Comparison of ENCODE assay signal across 1 cellular context in the genomic region with DNA sequence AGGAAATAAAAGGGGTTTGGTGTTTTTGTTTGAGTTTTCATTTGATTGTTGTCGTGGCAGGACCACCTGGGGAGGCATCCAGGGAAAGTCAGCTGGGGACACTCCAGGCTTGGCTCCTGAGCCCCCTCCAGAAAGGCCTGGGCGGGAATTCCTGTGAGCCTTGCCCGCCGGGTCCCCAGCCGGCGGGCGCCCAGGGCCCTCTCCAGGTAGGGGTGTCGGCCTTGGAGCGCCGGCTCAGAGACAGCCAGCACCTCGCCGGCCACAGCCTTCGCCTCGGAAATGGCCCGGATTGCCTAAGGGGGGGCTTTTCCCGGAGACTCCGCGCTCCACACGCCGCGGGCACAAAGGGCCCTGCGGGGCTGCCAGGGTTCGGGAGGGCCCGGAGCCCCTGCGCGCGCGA.
TF ChIP-seq lines count a peak whose summit lies in the region.

No MANE protein-coding gene starts in this region.

TF ChIP-seq in GM12878, 131 proteins besides CTCF, POLR2A, EP300 and RAD21:
- TF ChIP-seq, protein P1, sequence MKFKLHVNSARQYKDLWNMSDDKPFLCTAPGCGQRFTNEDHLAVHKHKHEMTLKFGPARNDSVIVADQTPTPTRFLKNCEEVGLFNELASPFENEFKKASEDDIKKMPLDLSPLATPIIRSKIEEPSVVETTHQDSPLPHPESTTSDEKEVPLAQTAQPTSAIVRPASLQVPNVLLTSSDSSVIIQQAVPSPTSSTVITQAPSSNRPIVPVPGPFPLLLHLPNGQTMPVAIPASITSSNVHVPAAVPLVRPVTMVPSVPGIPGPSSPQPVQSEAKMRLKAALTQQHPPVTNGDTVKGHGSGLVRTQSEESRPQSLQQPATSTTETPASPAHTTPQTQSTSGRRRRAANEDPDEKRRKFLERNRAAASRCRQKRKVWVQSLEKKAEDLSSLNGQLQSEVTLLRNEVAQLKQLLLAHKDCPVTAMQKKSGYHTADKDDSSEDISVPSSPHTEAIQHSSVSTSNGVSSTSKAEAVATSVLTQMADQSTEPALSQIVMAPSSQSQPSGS (IDR thresholded peaks at IDR 0.05; ENCODE audit: low read length), result no peak
- TF ChIP-seq, protein P2, sequence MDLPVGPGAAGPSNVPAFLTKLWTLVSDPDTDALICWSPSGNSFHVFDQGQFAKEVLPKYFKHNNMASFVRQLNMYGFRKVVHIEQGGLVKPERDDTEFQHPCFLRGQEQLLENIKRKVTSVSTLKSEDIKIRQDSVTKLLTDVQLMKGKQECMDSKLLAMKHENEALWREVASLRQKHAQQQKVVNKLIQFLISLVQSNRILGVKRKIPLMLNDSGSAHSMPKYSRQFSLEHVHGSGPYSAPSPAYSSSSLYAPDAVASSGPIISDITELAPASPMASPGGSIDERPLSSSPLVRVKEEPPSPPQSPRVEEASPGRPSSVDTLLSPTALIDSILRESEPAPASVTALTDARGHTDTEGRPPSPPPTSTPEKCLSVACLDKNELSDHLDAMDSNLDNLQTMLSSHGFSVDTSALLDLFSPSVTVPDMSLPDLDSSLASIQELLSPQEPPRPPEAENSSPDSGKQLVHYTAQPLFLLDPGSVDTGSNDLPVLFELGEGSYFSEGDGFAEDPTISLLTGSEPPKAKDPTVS (IDR thresholded peaks at IDR 0.05; ENCODE audit: low read depth, low read length), result no peak
- TF ChIP-seq RBBP5 (conservative IDR thresholded peaks at IDR 0.05), result no peak
- TF ChIP-seq LARP7 (IDR thresholded peaks at IDR 0.05), result no peak
- TF ChIP-seq MYB (IDR thresholded peaks at IDR 0.05; ENCODE audit: borderline replicate concordance, low read depth, low read length), result no peak
- no peak for TF ChIP-seq POU2F2 (IDR thresholded peaks at IDR 0.05; ENCODE audit: borderline replicate concordance, low read depth, low read length)
- no peak for TF ChIP-seq EGR1 (IDR thresholded peaks at IDR 0.05; ENCODE audit: borderline replicate concordance in 1 of 2, low read depth in 2 of 2, low read length in 2 of 2)
- TF ChIP-seq SPI1 (IDR thresholded peaks at IDR 0.05; ENCODE audit: borderline replicate concordance, insufficient read depth, low read depth, low read length), result no peak
- TF ChIP-seq, protein P3, sequence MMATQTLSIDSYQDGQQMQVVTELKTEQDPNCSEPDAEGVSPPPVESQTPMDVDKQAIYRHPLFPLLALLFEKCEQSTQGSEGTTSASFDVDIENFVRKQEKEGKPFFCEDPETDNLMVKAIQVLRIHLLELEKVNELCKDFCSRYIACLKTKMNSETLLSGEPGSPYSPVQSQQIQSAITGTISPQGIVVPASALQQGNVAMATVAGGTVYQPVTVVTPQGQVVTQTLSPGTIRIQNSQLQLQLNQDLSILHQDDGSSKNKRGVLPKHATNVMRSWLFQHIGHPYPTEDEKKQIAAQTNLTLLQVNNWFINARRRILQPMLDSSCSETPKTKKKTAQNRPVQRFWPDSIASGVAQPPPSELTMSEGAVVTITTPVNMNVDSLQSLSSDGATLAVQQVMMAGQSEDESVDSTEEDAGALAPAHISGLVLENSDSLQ (IDR thresholded peaks at IDR 0.05), result no peak
- no peak for TF ChIP-seq TCF12 (IDR thresholded peaks at IDR 0.05; ENCODE audit: low read depth, low read length)
- no peak for TF ChIP-seq STAT1 (conservative IDR thresholded peaks at IDR 0.05)
- no peak for TF ChIP-seq RFX5 (IDR thresholded peaks at IDR 0.05; ENCODE audit: low read depth, low read length)
- TF ChIP-seq SREBF2 (IDR thresholded peaks at IDR 0.05; ENCODE audit: low read length), result no peak
- TF ChIP-seq POLR2AphosphoS2 (IDR thresholded peaks at IDR 0.05; ENCODE audit: low read depth, low read length), result no peak
- TF ChIP-seq JUNB (IDR thresholded peaks at IDR 0.05), result no peak
- TF ChIP-seq, protein P4, sequence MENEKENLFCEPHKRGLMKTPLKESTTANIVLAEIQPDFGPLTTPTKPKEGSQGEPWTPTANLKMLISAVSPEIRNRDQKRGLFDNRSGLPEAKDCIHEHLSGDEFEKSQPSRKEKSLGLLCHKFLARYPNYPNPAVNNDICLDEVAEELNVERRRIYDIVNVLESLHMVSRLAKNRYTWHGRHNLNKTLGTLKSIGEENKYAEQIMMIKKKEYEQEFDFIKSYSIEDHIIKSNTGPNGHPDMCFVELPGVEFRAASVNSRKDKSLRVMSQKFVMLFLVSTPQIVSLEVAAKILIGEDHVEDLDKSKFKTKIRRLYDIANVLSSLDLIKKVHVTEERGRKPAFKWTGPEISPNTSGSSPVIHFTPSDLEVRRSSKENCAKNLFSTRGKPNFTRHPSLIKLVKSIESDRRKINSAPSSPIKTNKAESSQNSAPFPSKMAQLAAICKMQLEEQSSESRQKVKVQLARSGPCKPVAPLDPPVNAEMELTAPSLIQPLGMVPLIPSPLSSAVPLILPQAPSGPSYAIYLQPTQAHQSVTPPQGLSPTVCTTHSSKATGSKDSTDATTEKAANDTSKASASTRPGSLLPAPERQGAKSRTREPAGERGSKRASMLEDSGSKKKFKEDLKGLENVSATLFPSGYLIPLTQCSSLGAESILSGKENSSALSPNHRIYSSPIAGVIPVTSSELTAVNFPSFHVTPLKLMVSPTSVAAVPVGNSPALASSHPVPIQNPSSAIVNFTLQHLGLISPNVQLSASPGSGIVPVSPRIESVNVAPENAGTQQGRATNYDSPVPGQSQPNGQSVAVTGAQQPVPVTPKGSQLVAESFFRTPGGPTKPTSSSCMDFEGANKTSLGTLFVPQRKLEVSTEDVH (IDR thresholded peaks at IDR 0.05; ENCODE audit: low read depth, partially characterized antibody), result no peak
- TF ChIP-seq FOS (IDR thresholded peaks at IDR 0.05; ENCODE audit: borderline replicate concordance, extremely low read depth, insufficient read length), result no peak
- no peak for TF ChIP-seq ZNF217 (IDR thresholded peaks at IDR 0.05)
- TF ChIP-seq ZBED1 (IDR thresholded peaks at IDR 0.05; ENCODE audit: borderline replicate concordance), result no peak
- TF ChIP-seq YBX1 (IDR thresholded peaks at IDR 0.05), result no peak
